In genomic region chr2:120109186-120110061, GRCh38 we compare ENCODE assay signal across 8 cellular contexts.
DNase-seq lines count a peak whose midpoint lies in the region; ATAC-seq and TF ChIP-seq lines count a peak whose summit lies in the region.

No MANE protein-coding gene starts in this region.

- peak overlapping the region; percentile 67 for H3K27ac Mint-ChIP-seq in chondrocyte (ENCODE audit: unreplicated experiment)

- no peaks in the 10 kb centered on the region for H3K9me3 Mint-ChIP-seq in chondrocyte (ENCODE audit: low read depth)

- H3K36me3 ChIP-seq in PC-9 (ENCODE audit: low read depth) = no peaks in the 10 kb centered on the region

- H3K4me3 Mint-ChIP-seq in chondrocyte (ENCODE audit: unreplicated experiment) = no peak overlapping the region

- H3K4me1 ChIP-seq in PC-9 (replicated peaks; ENCODE audit: insufficient read depth) = peaks cover 32% of the 10 kb centered on the region

- peak overlapping the region; percentile 57 for H3K4me2 ChIP-seq in PC-9

- peak; percentile 22 for DNase-seq in NCI-H1105 treated with DMSO at 0.1 percent for 48 hours (lab: John Stamatoyannopoulos, UW)
- DNase-seq in NCI-H1105 (lab: John Stamatoyannopoulos, UW) = no peak
- DNase-seq in PC-9 = peak in 1 of 2 experiments; percentile 54
- no peak for DNase-seq in chondrocyte (ENCODE audit: low spot score)
- DNase-seq in medulla oblongata (ENCODE audit: extremely low spot score) = peak; percentile 59
- no peak for DNase-seq in amniotic stem cell (lab: John Stamatoyannopoulos, UW)

- POLR2A ChIA-PET in PC-9 (lab: Charles Lee; ENCODE audit: unreplicated experiment) = interaction anchor here (0.7 kb wide), 1 partner anchor 345 kb away, joined by 4 read pairs; no protein-coding TSS in a partner anchor

- CTCF ChIA-PET in PC-9 (lab: Charles Lee) = interaction anchor here (0.7 to 2.6 kb wide), 4 partner anchors 66 to 356 kb away, joined by 3 to 9 read pairs (median 6); no protein-coding TSS in a partner anchor

- no peaks in the 10 kb centered on the region for H3K9me3 ChIP-seq in PC-9 (ENCODE audit: insufficient read depth, low read depth)

- H4K20me1 ChIP-seq in PC-9 (ENCODE audit: insufficient read depth) = no peaks in the 10 kb centered on the region

- H3K4me3 ChIP-seq in PC-9 = no peak overlapping the region

- no TSS peak for BruUV-seq in PC-9 (replicated peaks; lab: Mats Ljungman, UMichigan)

- H3K27ac ChIP-seq in PC-9 = no peak overlapping the region

- H3F3A ChIP-seq in PC-9 (ENCODE audit: insufficient read depth, low read depth) = peaks cover 21% of the 10 kb centered on the region

- no peaks in the 10 kb centered on the region for H3K27me3 Mint-ChIP-seq in chondrocyte (ENCODE audit: low read depth)

- peak; percentile 73 for TF ChIP-seq CTCF in PC-9 (conservative IDR thresholded peaks at IDR 0.05)
- peak; percentile 83 for TF ChIP-seq CTCF in chondrocyte (IDR thresholded peaks at IDR 0.05)

- peaks cover 2% of the 10 kb centered on the region for H3K36me3 Mint-ChIP-seq in chondrocyte (ENCODE audit: low read depth)

- H3K79me2 ChIP-seq in PC-9 (ENCODE audit: low read depth) = no peaks in the 10 kb centered on the region

- H3K9me2 ChIP-seq in PC-9 (ENCODE audit: insufficient read depth) = no peaks in the 10 kb centered on the region

- ATAC-seq in HG03095 (IDR thresholded peaks at IDR 0.05; ENCODE audit: unreplicated experiment) (peak; percentile 43), GM21528 (IDR thresholded peaks at IDR 0.05; ENCODE audit: low FRiP score, unreplicated experiment) (no peak)

- peaks cover 46% of the 10 kb centered on the region for H3K4me1 Mint-ChIP-seq in chondrocyte (ENCODE audit: low read depth)

- H3K27me3 ChIP-seq in PC-9 (ENCODE audit: insufficient read depth, low read depth) = no peaks in the 10 kb centered on the region

- intact Hi-C loops in PC-9 (cut with micrococcal nuclease; ENCODE audit: unreplicated experiment) = loop anchor here (1.0 to 5.0 kb wide), 6 partner anchors 65 to 571 kb away; partner anchors contain the start of genes EPB41L5 and PTPN4

- no peak overlapping the region for H2AFZ ChIP-seq in PC-9

Comparison
In these comparisons a context has a peak if more than half of its experiments do, and no peak if none do; other contexts are left out.
1. DNase-seq: peak in NCI-H1105 treated with DMSO at 0.1 percent for 48 hours (single experiment) and medulla oblongata (single experiment); none in NCI-H1105 (single experiment), chondrocyte (single experiment) and amniotic stem cell (single experiment).